17 cellular contexts compared by ENCODE assay signal in genomic region chr4:6563935-6564645, GRCh38. TPM values are rescaled to one million over a fixed set of nuclear protein-coding genes. Genes with fewer than 3 reads are reported as not detected.
DNase-seq lines count a peak whose midpoint lies in the region; ATAC-seq, FAIRE-seq and TF ChIP-seq lines count a peak whose summit lies in the region.
"Had no signal": no experiment of that assay in that cellular context is flagged by ENCODE, and none has a peak within 500 bp of the region (broad histone marks: within the 10 kb centered on the region; RNA-seq: fewer than 3 reads in every experiment).

No MANE protein-coding gene starts in this region.

- H3K4me3 ChIP-seq in astrocyte (ENCODE audit: insufficient read depth, low read depth, low read length) (no peak overlapping the region), iPS DF 6.9 (ENCODE audit: low read length) (peak overlapping the region; percentile 10; the same call in 1 of the 2 replicates), thoracic aorta (peak overlapping the region; percentile 60)

- no peak for FAIRE-seq in astrocyte (lab: Jason Lieb, UNC)

- ATAC-seq in activated T-cell treated with anti-CD3 and anti-CD28 coated beads, Interleukin-2, amount 50 U/mL, for 72 hours (replicated peaks in 1 of 2), result no peak
- no peak for ATAC-seq in thoracic aorta (ENCODE audit: insufficient number of reproducible peaks, low FRiP score, low read depth)
- ATAC-seq: activated CD8-positive, alpha-beta T cell treated with anti-CD3 and anti-CD28 coated beads for 36 hours; effector memory CD8-positive, alpha-beta T cell had no signal

- no peak overlapping the region for H3K27ac ChIP-seq in astrocyte (ENCODE audit: low read depth, low read length)
- H3K27ac ChIP-seq in iPS DF 6.9 (ENCODE audit: low read length), result no peak overlapping the region
- no peak overlapping the region for H3K27ac ChIP-seq in thoracic aorta
- H3K27ac ChIP-seq: thyroid gland had no signal

- H3K27me3 ChIP-seq in astrocyte (ENCODE audit: insufficient read depth, low read length) (peaks cover 33% of the 10 kb centered on the region), iPS DF 6.9 (ENCODE audit: control insufficient read depth, insufficient read depth, low read length) (peaks cover 44% of the 10 kb centered on the region), thoracic aorta (replicated peaks; ENCODE audit: insufficient read depth) (peaks cover 10% of the 10 kb centered on the region)

- H2AFZ ChIP-seq in astrocyte (ENCODE audit: low read depth, low read length), result no peak overlapping the region

- no peaks in the 10 kb centered on the region for H3K9me3 Mint-ChIP-seq in activated T-cell treated with anti-CD3 and anti-CD28 coated beads, Interleukin-2, amount 50 U/mL, for 24 hours
- H3K9me3 Mint-ChIP-seq in activated T-cell treated with anti-CD3 and anti-CD28 coated beads, Interleukin-2, amount 50 U/mL, for 72 hours, result no peaks in the 10 kb centered on the region
- H3K9me3 Mint-ChIP-seq in astrocyte (ENCODE audit: unreplicated experiment), result peaks cover 28% of the 10 kb centered on the region
- H3K9me3 Mint-ChIP-seq: activated CD8-positive, alpha-beta T cell treated with anti-CD3 and anti-CD28 coated beads for 36 hours; effector memory CD8-positive, alpha-beta T cell; T-helper 1 cell treated with Interleukin-12 subunit alpha and Interleukin-12 subunit beta and Interleukin-4 antibody, amounts not matched to agents 30 μg/mL and 1 μg/mL, for 36 hours had no signal

- H3K9ac ChIP-seq in astrocyte (ENCODE audit: low read length), result no peak overlapping the region

- peaks cover 61% of the 10 kb centered on the region for H3K27me3 Mint-ChIP-seq in activated T-cell treated with anti-CD3 and anti-CD28 coated beads, Interleukin-2, amount 50 U/mL, for 24 hours
- peaks cover 55% of the 10 kb centered on the region for H3K27me3 Mint-ChIP-seq in activated T-cell treated with anti-CD3 and anti-CD28 coated beads, Interleukin-2, amount 50 U/mL, for 72 hours (ENCODE audit: low read depth)
- peaks cover 62% of the 10 kb centered on the region for H3K27me3 Mint-ChIP-seq in astrocyte (ENCODE audit: low read depth, unreplicated experiment)

- no peak for TF ChIP-seq CTCF in astrocyte (IDR thresholded peaks at IDR 0.05; ENCODE audit: insufficient read depth, low read depth, low read length)
- no peak for TF ChIP-seq CTCF in thoracic aorta (IDR thresholded peaks at IDR 0.05)

- peak overlapping the region; percentile 55 for H3K4me2 ChIP-seq in astrocyte (ENCODE audit: low read length)

- H3K79me2 ChIP-seq in astrocyte (ENCODE audit: insufficient read depth, low read length), result no peaks in the 10 kb centered on the region

- peaks cover 10% of the 10 kb centered on the region for H4K20me1 ChIP-seq in astrocyte (ENCODE audit: insufficient read depth, low read length)

- H3K4me1 ChIP-seq in astrocyte (ENCODE audit: insufficient read depth, low read length) (peaks cover 20% of the 10 kb centered on the region), iPS DF 6.9 (ENCODE audit: control insufficient read depth, insufficient read depth, low read length) (no peaks in the 10 kb centered on the region; the same call in 1 of the 2 replicates), thoracic aorta (ENCODE audit: control insufficient read depth in 1 of 2, low read depth in 2 of 2) (peaks cover 5 to 16% of the 10 kb centered on the region in 2 donors)

- H3K9me3 ChIP-seq in astrocyte (ENCODE audit: insufficient read depth, low read depth, low read length) (peaks cover 15% of the 10 kb centered on the region), iPS DF 6.9 (ENCODE audit: control insufficient read depth, insufficient read depth, low read length) (no peaks in the 10 kb centered on the region), thoracic aorta (no peaks in the 10 kb centered on the region)
- H3K9me3 ChIP-seq: thyroid gland had no signal

- no peak for DNase-seq in activated T-cell treated with anti-CD3 and anti-CD28 coated beads, Interleukin-2, amount 50 U/mL, for 24 hours
- no peak for DNase-seq in activated T-cell treated with anti-CD3 and anti-CD28 coated beads, Interleukin-2, amount 50 U/mL, for 72 hours
- DNase-seq in astrocyte (ENCODE audit: low read depth) (no peak), iPS DF 6.9 (ENCODE audit: low read depth, low spot score) (no peak), thoracic aorta (ENCODE audit: low spot score) (no peak), putamen (ENCODE audit: low spot score) (no peak), LoVo (ENCODE audit: low spot score) (no peak)
- no peak for DNase-seq in stimulated activated CD4-positive, alpha-beta T cell treated with anti-CD3 and anti-CD28 coated beads, Interleukin-2, amount 100 ng/mL, for 48 hours
- DNase-seq: activated CD8-positive, alpha-beta T cell treated with anti-CD3 and anti-CD28 coated beads for 36 hours; effector memory CD8-positive, alpha-beta T cell; KG1; NCI-H2081 treated with DMSO at 0.1 percent for 48 hours; OCI-M1; retina; thyroid gland had no signal

- peak overlapping the region; percentile 21 for H3K4me3 Mint-ChIP-seq in activated T-cell treated with anti-CD3 and anti-CD28 coated beads, Interleukin-2, amount 50 U/mL, for 24 hours
- peak overlapping the region in 1 of 2 donors; percentile 27 for H3K4me3 Mint-ChIP-seq in activated T-cell treated with anti-CD3 and anti-CD28 coated beads, Interleukin-2, amount 50 U/mL, for 72 hours
- no peak overlapping the region for H3K4me3 Mint-ChIP-seq in astrocyte (ENCODE audit: unreplicated experiment)

- H3K36me3 Mint-ChIP-seq in activated T-cell treated with anti-CD3 and anti-CD28 coated beads, Interleukin-2, amount 50 U/mL, for 24 hours (ENCODE audit: low read depth), result no peaks in the 10 kb centered on the region
- H3K36me3 Mint-ChIP-seq in activated T-cell treated with anti-CD3 and anti-CD28 coated beads, Interleukin-2, amount 50 U/mL, for 72 hours (ENCODE audit: insufficient read depth in 2 of 2), result no peaks in the 10 kb centered on the region
- H3K36me3 Mint-ChIP-seq in astrocyte (ENCODE audit: low read depth, unreplicated experiment), result peaks cover 4% of the 10 kb centered on the region
- H3K36me3 Mint-ChIP-seq: activated naive CD8-positive, alpha-beta T cell had no signal

- WGBS in iPS DF 6.9 (ENCODE audit: insufficient coverage, insufficient read length), result no CpG with 5 or more reads among the region's 66 CpGs

- H3K4me1 Mint-ChIP-seq in activated T-cell treated with anti-CD3 and anti-CD28 coated beads, Interleukin-2, amount 50 U/mL, for 24 hours (ENCODE audit: low read depth), result peaks cover 2% of the 10 kb centered on the region
- peaks cover 4% of the 10 kb centered on the region for H3K4me1 Mint-ChIP-seq in activated T-cell treated with anti-CD3 and anti-CD28 coated beads, Interleukin-2, amount 50 U/mL, for 72 hours (ENCODE audit: low read depth)
- peaks cover 17% of the 10 kb centered on the region for H3K4me1 Mint-ChIP-seq in astrocyte (ENCODE audit: low read depth, unreplicated experiment)

- H3K27ac Mint-ChIP-seq in activated T-cell treated with anti-CD3 and anti-CD28 coated beads, Interleukin-2, amount 50 U/mL, for 24 hours, result no peak overlapping the region
- H3K27ac Mint-ChIP-seq in activated T-cell treated with anti-CD3 and anti-CD28 coated beads, Interleukin-2, amount 50 U/mL, for 72 hours, result no peak overlapping the region
- no peak overlapping the region for H3K27ac Mint-ChIP-seq in astrocyte (ENCODE audit: unreplicated experiment)
- H3K27ac Mint-ChIP-seq: activated CD8-positive, alpha-beta T cell treated with anti-CD3 and anti-CD28 coated beads for 36 hours; activated naive CD8-positive, alpha-beta T cell; effector memory CD8-positive, alpha-beta T cell; T-helper 1 cell treated with Interleukin-12 subunit alpha and Interleukin-12 subunit beta and Interleukin-4 antibody, amounts not matched to agents 30 μg/mL and 1 μg/mL, for 36 hours had no signal

- H3K36me3 ChIP-seq in astrocyte (ENCODE audit: insufficient read depth, low read length), result no peaks in the 10 kb centered on the region
- H3K36me3 ChIP-seq in iPS DF 6.9 (ENCODE audit: control insufficient read depth, insufficient read depth, low read length), result no peaks in the 10 kb centered on the region
- H3K36me3 ChIP-seq in thoracic aorta, result no peaks in the 10 kb centered on the region
- H3K36me3 ChIP-seq: thyroid gland had no signal

RNA-seq across cellular contexts. Expression of gene MAN2B2, which starts 10.9 kb away (rescaled TPM):
- total RNA-seq in activated T-cell treated with anti-CD3 and anti-CD28 coated beads, Interleukin-2, amount 50 U/mL, for 72 hours, result 10 to 100 TPM; 11.9 to 21.9 TPM
- total RNA-seq in astrocyte, result 32.2 and 36.1 TPM in 2 replicates
- total RNA-seq in thoracic aorta, result 10 to 100 TPM; 77.1 to 94.1 TPM
